ENCODE assay signal across 1 cellular context in genomic region chr1:162404550-162405160, GRCh38.
TF ChIP-seq lines count a peak whose summit lies in the region.

No MANE protein-coding gene starts in this region.

TF ChIP-seq in A549, 52 proteins besides CTCF, POLR2A, EP300 and RAD21 (continued from another document):
- TF ChIP-seq MAX (IDR thresholded peaks at IDR 0.05): no peak
- no peak for TF ChIP-seq HDAC2 (IDR thresholded peaks at IDR 0.05)
- no peak for TF ChIP-seq POLR2AphosphoS2 (conservative IDR thresholded peaks at IDR 0.05; ENCODE audit: low read length)
- TF ChIP-seq MAFK (IDR thresholded peaks at IDR 0.05; ENCODE audit: partially characterized antibody): no peak
- TF ChIP-seq GATA3 (IDR thresholded peaks at IDR 0.05; ENCODE audit: borderline replicate concordance): no peak
- no peak for TF ChIP-seq HOXA7 (CRISPR knock-in tag; IDR thresholded peaks at IDR 0.05)
- TF ChIP-seq FOSB (CRISPR knock-in tag; IDR thresholded peaks at IDR 0.05): no peak
